ENCODE assay signal across 1 cellular context in the genomic region with DNA sequence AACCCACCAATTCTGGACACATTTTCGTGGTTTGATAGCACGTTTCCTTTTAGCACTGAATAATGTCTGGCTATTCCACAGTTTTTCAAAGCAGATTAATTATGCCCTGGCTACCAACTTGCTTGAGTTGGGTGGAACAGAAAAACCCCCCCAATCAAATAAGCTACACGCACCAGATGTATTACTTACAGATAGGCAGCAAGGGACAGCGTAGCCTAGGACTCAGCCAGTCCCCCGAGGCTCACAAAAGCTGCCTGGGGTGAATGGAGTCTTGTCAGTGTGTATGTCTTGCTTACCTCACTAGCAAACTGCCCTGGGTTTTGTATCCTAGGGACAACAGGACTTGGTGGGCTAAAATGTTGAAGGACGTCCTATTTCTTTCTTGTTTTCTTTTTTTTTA.
TF ChIP-seq lines count a peak whose summit lies in the region.

No MANE protein-coding gene starts in this region.

TF ChIP-seq in SK-N-SH treated with all-trans-retinoic acid at 6 μM for 48 hours, 23 proteins besides CTCF, POLR2A, EP300 and RAD21 (continued from another document):
- TF ChIP-seq, protein P1, sequence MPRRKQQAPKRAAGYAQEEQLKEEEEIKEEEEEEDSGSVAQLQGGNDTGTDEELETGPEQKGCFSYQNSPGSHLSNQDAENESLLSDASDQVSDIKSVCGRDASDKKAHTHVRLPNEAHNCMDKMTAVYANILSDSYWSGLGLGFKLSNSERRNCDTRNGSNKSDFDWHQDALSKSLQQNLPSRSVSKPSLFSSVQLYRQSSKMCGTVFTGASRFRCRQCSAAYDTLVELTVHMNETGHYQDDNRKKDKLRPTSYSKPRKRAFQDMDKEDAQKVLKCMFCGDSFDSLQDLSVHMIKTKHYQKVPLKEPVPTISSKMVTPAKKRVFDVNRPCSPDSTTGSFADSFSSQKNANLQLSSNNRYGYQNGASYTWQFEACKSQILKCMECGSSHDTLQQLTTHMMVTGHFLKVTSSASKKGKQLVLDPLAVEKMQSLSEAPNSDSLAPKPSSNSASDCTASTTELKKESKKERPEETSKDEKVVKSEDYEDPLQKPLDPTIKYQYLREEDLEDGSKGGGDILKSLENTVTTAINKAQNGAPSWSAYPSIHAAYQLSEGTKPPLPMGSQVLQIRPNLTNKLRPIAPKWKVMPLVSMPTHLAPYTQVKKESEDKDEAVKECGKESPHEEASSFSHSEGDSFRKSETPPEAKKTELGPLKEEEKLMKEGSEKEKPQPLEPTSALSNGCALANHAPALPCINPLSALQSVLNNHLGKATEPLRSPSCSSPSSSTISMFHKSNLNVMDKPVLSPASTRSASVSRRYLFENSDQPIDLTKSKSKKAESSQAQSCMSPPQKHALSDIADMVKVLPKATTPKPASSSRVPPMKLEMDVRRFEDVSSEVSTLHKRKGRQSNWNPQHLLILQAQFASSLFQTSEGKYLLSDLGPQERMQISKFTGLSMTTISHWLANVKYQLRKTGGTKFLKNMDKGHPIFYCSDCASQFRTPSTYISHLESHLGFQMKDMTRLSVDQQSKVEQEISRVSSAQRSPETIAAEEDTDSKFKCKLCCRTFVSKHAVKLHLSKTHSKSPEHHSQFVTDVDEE (CRISPR knock-in tag; IDR thresholded peaks at IDR 0.05): no peak
- no peak for TF ChIP-seq ZC3H10 (CRISPR knock-in tag; IDR thresholded peaks at IDR 0.05)
- no peak for TF ChIP-seq ZNF70 (CRISPR knock-in tag; IDR thresholded peaks at IDR 0.05)
- TF ChIP-seq, protein P2, sequence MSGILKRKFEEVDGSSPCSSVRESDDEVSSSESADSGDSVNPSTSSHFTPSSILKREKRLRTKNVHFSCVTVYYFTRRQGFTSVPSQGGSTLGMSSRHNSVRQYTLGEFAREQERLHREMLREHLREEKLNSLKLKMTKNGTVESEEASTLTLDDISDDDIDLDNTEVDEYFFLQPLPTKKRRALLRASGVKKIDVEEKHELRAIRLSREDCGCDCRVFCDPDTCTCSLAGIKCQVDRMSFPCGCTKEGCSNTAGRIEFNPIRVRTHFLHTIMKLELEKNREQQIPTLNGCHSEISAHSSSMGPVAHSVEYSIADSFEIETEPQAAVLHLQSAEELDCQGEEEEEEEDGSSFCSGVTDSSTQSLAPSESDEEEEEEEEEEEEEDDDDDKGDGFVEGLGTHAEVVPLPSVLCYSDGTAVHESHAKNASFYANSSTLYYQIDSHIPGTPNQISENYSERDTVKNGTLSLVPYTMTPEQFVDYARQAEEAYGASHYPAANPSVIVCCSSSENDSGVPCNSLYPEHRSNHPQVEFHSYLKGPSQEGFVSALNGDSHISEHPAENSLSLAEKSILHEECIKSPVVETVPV (CRISPR knock-in tag; IDR thresholded peaks at IDR 0.05): no peak
- TF ChIP-seq ZNF8 (CRISPR knock-in tag; IDR thresholded peaks at IDR 0.05): no peak
- TF ChIP-seq BACH2 (CRISPR knock-in tag; IDR thresholded peaks at IDR 0.05; ENCODE audit: borderline replicate concordance): no peak
- TF ChIP-seq, protein P3, sequence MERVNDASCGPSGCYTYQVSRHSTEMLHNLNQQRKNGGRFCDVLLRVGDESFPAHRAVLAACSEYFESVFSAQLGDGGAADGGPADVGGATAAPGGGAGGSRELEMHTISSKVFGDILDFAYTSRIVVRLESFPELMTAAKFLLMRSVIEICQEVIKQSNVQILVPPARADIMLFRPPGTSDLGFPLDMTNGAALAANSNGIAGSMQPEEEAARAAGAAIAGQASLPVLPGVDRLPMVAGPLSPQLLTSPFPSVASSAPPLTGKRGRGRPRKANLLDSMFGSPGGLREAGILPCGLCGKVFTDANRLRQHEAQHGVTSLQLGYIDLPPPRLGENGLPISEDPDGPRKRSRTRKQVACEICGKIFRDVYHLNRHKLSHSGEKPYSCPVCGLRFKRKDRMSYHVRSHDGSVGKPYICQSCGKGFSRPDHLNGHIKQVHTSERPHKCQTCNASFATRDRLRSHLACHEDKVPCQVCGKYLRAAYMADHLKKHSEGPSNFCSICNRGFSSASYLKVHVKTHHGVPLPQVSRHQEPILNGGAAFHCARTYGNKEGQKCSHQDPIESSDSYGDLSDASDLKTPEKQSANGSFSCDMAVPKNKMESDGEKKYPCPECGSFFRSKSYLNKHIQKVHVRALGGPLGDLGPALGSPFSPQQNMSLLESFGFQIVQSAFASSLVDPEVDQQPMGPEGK (CRISPR knock-in tag; IDR thresholded peaks at IDR 0.05; ENCODE audit: borderline replicate concordance): no peak
- no peak for TF ChIP-seq ZNF565 (CRISPR knock-in tag; conservative IDR thresholded peaks at IDR 0.05; ENCODE audit: low read depth)
